Comparison of ENCODE assay signal across 8 cellular contexts in genomic region chr15:77889828-77890725, GRCh38.
DNase-seq lines count a peak whose midpoint lies in the region; ATAC-seq, FAIRE-seq and TF ChIP-seq lines count a peak whose summit lies in the region.
"Not testable (repeated sequence)": the region's sequence is repeated elsewhere in the genome, so short reads cannot be mapped to it uniquely, and the experiment has no call there.

No MANE protein-coding gene starts in this region.

- TF ChIP-seq CTCF in CD14-positive monocyte (IDR thresholded peaks at IDR 0.05); OCI-LY3 (IDR thresholded peaks at IDR 0.05; ENCODE audit: low read depth, low read length); brain (conservative IDR thresholded peaks at IDR 0.05); kidney (IDR thresholded peaks at IDR 0.05; ENCODE audit: borderline replicate concordance, extremely low read depth, insufficient read depth); nephron (IDR thresholded peaks at IDR 0.05; ENCODE audit: unreplicated experiment in 3 of 3); spleen (IDR thresholded peaks at IDR 0.05 in 8 of 11, conservative IDR thresholded peaks at IDR 0.05 in 3 of 11): not testable (repeated sequence)

- H3K4me1 Mint-ChIP-seq in CD14-positive monocyte (peaks cover 22% of the 10 kb centered on the region), brain (peaks cover 22% of the 10 kb centered on the region), nephron (peaks cover 23% of the 10 kb centered on the region)

- peak overlapping the region; percentile 90 for H3K9ac ChIP-seq in OCI-LY3 (ENCODE audit: low read length)
- not testable (repeated sequence) for H3K9ac ChIP-seq in kidney (ENCODE audit: low read length in 2 of 2)

- H3K4me2 ChIP-seq in OCI-LY3 (ENCODE audit: low read length), result peak overlapping the region; percentile 73

- H2AFZ ChIP-seq in OCI-LY3 (ENCODE audit: low read depth, low read length), result not testable (repeated sequence)

- not testable (repeated sequence) for H3K9me3 ChIP-seq in OCI-LY3 (ENCODE audit: insufficient read depth, low read length); kidney (ENCODE audit: control insufficient read depth in 1 of 2, low read length in 2 of 2); spleen; aorta (ENCODE audit: control insufficient read depth, low read length)

- H3K27ac Mint-ChIP-seq in CD14-positive monocyte, result not testable (repeated sequence)
- H3K27ac Mint-ChIP-seq in brain (peak overlapping the region in 3 of 5 experiments; percentile 70 to 95 (median 86)), nephron (peak overlapping the region; percentile 53 to 86 (median 82))

- not testable (repeated sequence) for H3K9me3 Mint-ChIP-seq in CD14-positive monocyte, brain, nephron

- ATAC-seq in Right ventricle myocardium superior (ENCODE audit: poor library complexity); aorta (ENCODE audit: low FRiP score): not testable (repeated sequence)

- not testable (repeated sequence) for H3K36me3 Mint-ChIP-seq in CD14-positive monocyte; brain; nephron (ENCODE audit: low read depth)

- not testable (repeated sequence) for H3K79me2 ChIP-seq in OCI-LY3 (ENCODE audit: low read length)

- H3K27me3 Mint-ChIP-seq in CD14-positive monocyte (ENCODE audit: low read depth in 3 of 3); brain; nephron (ENCODE audit: low read depth): not testable (repeated sequence)

- not testable (repeated sequence) for H3K36me3 ChIP-seq in OCI-LY3 (replicated peaks; ENCODE audit: low read depth, low read length); kidney (ENCODE audit: control insufficient read depth in 1 of 2, insufficient read depth in 2 of 2, low read length in 2 of 2); spleen; aorta (ENCODE audit: control insufficient read depth in 1 of 2, insufficient read depth in 2 of 2, low read length in 1 of 2)

- not testable (repeated sequence) for H3K27me3 ChIP-seq in OCI-LY3 (ENCODE audit: low read depth, low read length); spleen (replicated peaks in 1 of 7); aorta (ENCODE audit: control insufficient read depth in 1 of 2, insufficient read depth in 2 of 2, low read length in 1 of 2)

- H3K27ac ChIP-seq in OCI-LY3 (ENCODE audit: low read length), result peak overlapping the region; percentile 95
- H3K27ac ChIP-seq in kidney (ENCODE audit: low read depth in 2 of 2, low read length in 2 of 2); spleen: not testable (repeated sequence)
- peak overlapping the region; percentile 47 to 88 for H3K27ac ChIP-seq in aorta (ENCODE audit: low read depth in 1 of 2, low read length in 2 of 2)

- DNase-seq in CD14-positive monocyte (ENCODE audit: low spot score) (peak; percentile 12), Right ventricle myocardium superior (peak; percentile 28), kidney (peak; percentile 67), spleen (peak; percentile 54), aorta (peak; percentile 45 to 71)

- 77 to 90% (median 85%) methylated on average over 11 to 15 of the region's 15 CpGs for WGBS in spleen, 5 donors
- WGBS in aorta, 2 donors, result 28 to 43% methylated on average over 11 to 15 of the region's 15 CpGs

- peaks cover 81% of the 10 kb centered on the region for H3K4me1 ChIP-seq in OCI-LY3 (ENCODE audit: low read length)
- H3K4me1 ChIP-seq in kidney (ENCODE audit: control insufficient read depth in 1 of 2, insufficient read depth in 1 of 2, low read depth in 1 of 2, low read length in 2 of 2); spleen; aorta (ENCODE audit: control insufficient read depth in 1 of 2, insufficient read depth in 2 of 2, low read length in 2 of 2): not testable (repeated sequence)

- H3K4me3 ChIP-seq in OCI-LY3 (ENCODE audit: low read length), result peak overlapping the region; percentile 59
- H3K4me3 ChIP-seq in kidney (ENCODE audit: low read length in 2 of 2); spleen; aorta (ENCODE audit: low read length in 2 of 2): not testable (repeated sequence)

- not testable (repeated sequence) for H3K4me3 Mint-ChIP-seq in CD14-positive monocyte, brain
- peak overlapping the region in 2 of 3 experiments; percentile 12 to 52 for H3K4me3 Mint-ChIP-seq in nephron

- intact Hi-C loops in CD14-positive monocyte (cut with micrococcal nuclease); Right ventricle myocardium superior (cut with DNase I); kidney (cut with DNase I); spleen (cut with DNase I; ENCODE audit: low total_unique reads); aorta (cut with DNase I): not testable (repeated sequence)

- not testable (repeated sequence) for FAIRE-seq in kidney (lab: Jason Lieb, UNC)

- not testable (repeated sequence) for TF ChIP-seq POLR2A in spleen (IDR thresholded peaks at IDR 0.05)

- not testable (repeated sequence) for H4K20me1 ChIP-seq in OCI-LY3 (ENCODE audit: insufficient read depth, low read length)

Comparison
In these comparisons a context has a peak if more than half of its experiments do, and no peak if none do; other contexts are left out.
1. DNase-seq: peak in every context shown above with its lines; median percentile 67 in kidney; 58 in aorta; 54 in spleen; 28 in Right ventricle myocardium superior; 12 in CD14-positive monocyte.